Comparison of ENCODE assay signal across 1 cellular context in genomic region chr10:100847440-100847839, GRCh38.
TF ChIP-seq lines count a peak whose summit lies in the region.

No MANE protein-coding gene starts in this region.

TF ChIP-seq in HEK293, 187 proteins besides CTCF, POLR2A, EP300 and RAD21 (continued from another document):
- TF ChIP-seq ZNF692 (tag by site-specific recombination; IDR thresholded peaks at IDR 0.05) (peak; percentile 75), ZNF26 (tag by site-specific recombination; IDR thresholded peaks at IDR 0.05) (no peak), ZBTB21 (tag by site-specific recombination; IDR thresholded peaks at IDR 0.05) (peak; percentile 37), INSM2 (tag by site-specific recombination; IDR thresholded peaks at IDR 0.05) (0 out of 2 replicates have a peak, but pooled peaks have one; percentile 52), SP7 (tag by site-specific recombination; IDR thresholded peaks at IDR 0.05) (peak; percentile 69), ZNF624 (tag by site-specific recombination; IDR thresholded peaks at IDR 0.05) (no peak), ZNF600 (tag by site-specific recombination; IDR thresholded peaks at IDR 0.05) (0 out of 2 replicates have a peak, but pooled peaks have one; percentile 13), HIC1 (tag by site-specific recombination; IDR thresholded peaks at IDR 0.05) (peak; percentile 46; the same call in 1 of the 2 replicates), ZNF837 (tag by site-specific recombination; IDR thresholded peaks at IDR 0.05) (no peak), ZFP69B (tag by site-specific recombination; IDR thresholded peaks at IDR 0.05) (peak; percentile 37; the same call in 1 of the 2 replicates), ZNF639 (tag by site-specific recombination; IDR thresholded peaks at IDR 0.05) (0 out of 2 replicates have a peak, but pooled peaks have one; percentile 50), TSHZ1 (tag by site-specific recombination; IDR thresholded peaks at IDR 0.05; ENCODE audit: borderline replicate concordance) (0 out of 2 replicates have a peak, but pooled peaks have one; percentile 63), PBX3 (CRISPR knock-in tag; IDR thresholded peaks at IDR 0.05) (no peak), ZNF629 (tag by site-specific recombination; IDR thresholded peaks at IDR 0.05) (peak; percentile 93), ZEB2 (tag by site-specific recombination; IDR thresholded peaks at IDR 0.05) (peak; percentile 35; the same call in 1 of the 2 replicates), ZFP37 (tag by site-specific recombination; IDR thresholded peaks at IDR 0.05) (0 out of 2 replicates have a peak, but pooled peaks have one; percentile 59), ZBTB17 (tag by site-specific recombination; IDR thresholded peaks at IDR 0.05) (peak; percentile 50; the same call in 1 of the 2 replicates), ZNF184 (tag by site-specific recombination; IDR thresholded peaks at IDR 0.05) (0 out of 2 replicates have a peak, but pooled peaks have one; percentile 55)
